ENCODE assay signal across 1 cellular context in genomic region chr11:72642815-72643511, GRCh38.
A peak's percentile ranks its signal among the peaks of the same experiment; 100 is the strongest.
TF ChIP-seq lines count a peak whose summit lies in the region.

No MANE protein-coding gene starts in this region.

TF ChIP-seq in HepG2, 621 proteins besides CTCF, POLR2A, EP300 and RAD21 (continued from another document and continues in another):
- no peak for TF ChIP-seq AKNA (CRISPR knock-in tag; IDR thresholded peaks at IDR 0.05; ENCODE audit: borderline replicate concordance)
- TF ChIP-seq AGO2 (optimal IDR thresholded peaks at IDR 0.05; ENCODE audit: low read depth, low read length): no peak
- TF ChIP-seq ZNF414 (CRISPR knock-in tag; IDR thresholded peaks at IDR 0.05): no peak
- peak; percentile 60 for TF ChIP-seq YY1 (IDR thresholded peaks at IDR 0.05; ENCODE audit: insufficient read depth, insufficient replicate concordance, low read depth, low read length)
- TF ChIP-seq ZFP90 (CRISPR knock-in tag; IDR thresholded peaks at IDR 0.05; ENCODE audit: borderline replicate concordance): no peak
- no peak; the same call in 1 of the 2 replicates for TF ChIP-seq ARHGAP35 (CRISPR knock-in tag; IDR thresholded peaks at IDR 0.05; ENCODE audit: borderline replicate concordance)
- TF ChIP-seq CREM (IDR thresholded peaks at IDR 0.05): no peak
- no peak for TF ChIP-seq CREM (CRISPR knock-in tag; IDR thresholded peaks at IDR 0.05)
- no peak for TF ChIP-seq JUND (CRISPR knock-in tag; IDR thresholded peaks at IDR 0.05)
- no peak for TF ChIP-seq RFX3 (CRISPR knock-in tag; IDR thresholded peaks at IDR 0.05)
- no peak for TF ChIP-seq SP140L (CRISPR knock-in tag; IDR thresholded peaks at IDR 0.05; ENCODE audit: borderline replicate concordance)
- no peak for TF ChIP-seq RARG (CRISPR knock-in tag; IDR thresholded peaks at IDR 0.05; ENCODE audit: low read depth)
- TF ChIP-seq STAT5B (CRISPR knock-in tag; IDR thresholded peaks at IDR 0.05): no peak
- no peak for TF ChIP-seq GMEB2 (CRISPR knock-in tag; IDR thresholded peaks at IDR 0.05; ENCODE audit: low read depth)
- no peak for TF ChIP-seq YEATS2 (CRISPR knock-in tag; IDR thresholded peaks at IDR 0.05; ENCODE audit: borderline replicate concordance)
- TF ChIP-seq ELF1 (CRISPR knock-in tag; IDR thresholded peaks at IDR 0.05): no peak
- TF ChIP-seq NCOA5 (CRISPR knock-in tag; IDR thresholded peaks at IDR 0.05): no peak
- TF ChIP-seq NR0B2 (CRISPR knock-in tag; IDR thresholded peaks at IDR 0.05): no peak
- 0 out of 2 replicates have a peak, but pooled peaks have one; percentile 12 for TF ChIP-seq SP4 (CRISPR knock-in tag; IDR thresholded peaks at IDR 0.05)
- no peak for TF ChIP-seq PHB2 (IDR thresholded peaks at IDR 0.05; ENCODE audit: partially characterized antibody)
- TF ChIP-seq DBP (CRISPR knock-in tag; IDR thresholded peaks at IDR 0.05; ENCODE audit: not compliant biosample characterization): no peak
- TF ChIP-seq FOXK1 (CRISPR knock-in tag; IDR thresholded peaks at IDR 0.05; ENCODE audit: borderline replicate concordance, low read depth): no peak
- TF ChIP-seq SKIL (CRISPR knock-in tag; IDR thresholded peaks at IDR 0.05; ENCODE audit: borderline replicate concordance): no peak
- no peak for TF ChIP-seq CCAR2 (optimal IDR thresholded peaks at IDR 0.05; ENCODE audit: low read depth, low read length)
- peak; percentile 18; the same call in 1 of the 2 replicates for TF ChIP-seq RXRA (CRISPR knock-in tag; IDR thresholded peaks at IDR 0.05)
- 0 out of 2 replicates have a peak, but pooled peaks have one; percentile 45 for TF ChIP-seq DZIP1 (CRISPR knock-in tag; IDR thresholded peaks at IDR 0.05)
- peak; percentile 78 for TF ChIP-seq XRCC5 (optimal IDR thresholded peaks at IDR 0.05; ENCODE audit: low read length)
- TF ChIP-seq GFI1 (CRISPR knock-in tag; IDR thresholded peaks at IDR 0.05; ENCODE audit: borderline replicate concordance): no peak
- no peak for TF ChIP-seq ZNF737 (CRISPR knock-in tag; IDR thresholded peaks at IDR 0.05; ENCODE audit: borderline replicate concordance)
- TF ChIP-seq HES4 (CRISPR knock-in tag; IDR thresholded peaks at IDR 0.05; ENCODE audit: borderline replicate concordance): no peak
- no peak for TF ChIP-seq GZF1 (CRISPR knock-in tag; IDR thresholded peaks at IDR 0.05)
- TF ChIP-seq E2F1 (CRISPR knock-in tag; IDR thresholded peaks at IDR 0.05): no peak
- TF ChIP-seq ZNF33B (CRISPR knock-in tag; IDR thresholded peaks at IDR 0.05): no peak
- TF ChIP-seq MXD1 (CRISPR knock-in tag; IDR thresholded peaks at IDR 0.05): no peak
- TF ChIP-seq ZNF432 (CRISPR knock-in tag; IDR thresholded peaks at IDR 0.05; ENCODE audit: borderline replicate concordance): no peak
- TF ChIP-seq FOXJ3 (CRISPR knock-in tag; IDR thresholded peaks at IDR 0.05; ENCODE audit: borderline replicate concordance): no peak
- TF ChIP-seq HBP1 (CRISPR knock-in tag; IDR thresholded peaks at IDR 0.05; ENCODE audit: low read depth): no peak
- no peak for TF ChIP-seq ZNF510 (CRISPR knock-in tag; IDR thresholded peaks at IDR 0.05; ENCODE audit: low read depth)
- no peak for TF ChIP-seq FOXC1 (CRISPR knock-in tag; IDR thresholded peaks at IDR 0.05; ENCODE audit: borderline replicate concordance)
- no peak for TF ChIP-seq ZBTB33 (CRISPR knock-in tag; IDR thresholded peaks at IDR 0.05)
- TF ChIP-seq NFYC (CRISPR knock-in tag; IDR thresholded peaks at IDR 0.05): no peak
- no peak for TF ChIP-seq BATF2 (CRISPR knock-in tag; IDR thresholded peaks at IDR 0.05)
- TF ChIP-seq ZNF337 (CRISPR knock-in tag; IDR thresholded peaks at IDR 0.05; ENCODE audit: borderline replicate concordance, low read depth): no peak
- TF ChIP-seq FOXO1 (CRISPR knock-in tag; IDR thresholded peaks at IDR 0.05): no peak
- TF ChIP-seq MTA1 (CRISPR knock-in tag; IDR thresholded peaks at IDR 0.05; ENCODE audit: borderline replicate concordance): no peak
